In the genomic region with DNA sequence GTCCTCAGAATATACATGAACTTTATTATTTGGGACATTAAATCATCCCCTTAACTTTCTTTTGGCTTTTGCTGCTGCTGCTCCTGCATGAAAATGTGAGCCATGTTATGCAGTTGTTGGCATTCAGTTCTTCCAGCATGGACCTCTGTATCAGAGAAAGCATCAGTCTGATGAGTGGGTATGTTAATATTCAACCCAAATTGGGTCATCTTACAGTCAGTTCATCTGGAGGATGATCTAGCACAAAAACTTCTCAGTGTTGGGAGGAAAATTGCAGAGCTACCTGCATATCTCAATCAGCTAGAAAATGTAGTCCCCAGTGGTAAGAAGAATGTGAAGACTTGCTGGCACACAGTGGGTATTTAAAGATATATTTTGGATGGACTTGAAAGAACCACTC, we compare ENCODE assay signal across 8 cellular contexts.
"Had no signal": no experiment of that assay in that cellular context is flagged by ENCODE, and none has a peak within 500 bp of the region (broad histone marks: within the 10 kb centered on the region; RNA-seq: fewer than 3 reads in every experiment).

No MANE protein-coding gene starts in this region.

- ATAC-seq: GM23338, K562 had no signal

- FAIRE-seq: H1, H54, K562 had no signal

- H3K4me3 ChIP-seq: GM23338, K562 had no signal

- H3K4me3 Mint-ChIP-seq: GM23338, H9 had no signal

- DNase-seq: H9, HCEC 1CT, IMR-90 had no signal

- H3K9me3 Mint-ChIP-seq: GM23338 had no signal

- H3K27ac Mint-ChIP-seq: GM23338, H9 had no signal

- H3K27ac ChIP-seq: HL-60 had no signal

- H3K4me1 Mint-ChIP-seq: H9 had no signal
